In the genomic region with DNA sequence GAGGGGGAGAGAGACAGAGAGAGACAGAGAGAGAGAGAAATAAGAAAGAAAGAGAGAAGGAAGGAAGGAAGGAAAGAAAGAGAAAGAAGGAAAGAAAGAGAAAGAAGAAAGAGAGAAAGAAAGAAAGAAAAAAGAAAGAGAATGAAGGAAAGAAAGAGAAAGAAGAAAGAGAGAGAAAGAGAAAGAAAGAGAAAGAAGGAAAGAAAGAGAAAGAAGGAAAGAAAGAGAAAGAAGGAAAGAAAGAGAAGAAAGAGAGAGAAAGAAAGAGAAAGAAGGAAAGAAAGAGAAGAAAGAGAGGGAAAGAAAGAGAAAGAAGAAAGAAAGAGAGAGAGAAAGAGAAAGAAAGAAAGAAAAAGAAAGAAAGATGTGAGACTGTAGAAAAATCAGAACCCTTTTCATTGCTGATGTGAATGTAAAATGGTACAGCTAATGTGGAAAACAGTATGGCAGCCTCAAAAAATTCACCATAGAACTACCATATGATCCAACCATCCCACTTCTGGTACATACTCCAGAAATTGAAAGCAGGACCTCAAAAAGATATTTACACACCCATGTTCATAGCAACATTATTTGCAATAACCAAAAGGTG, we compare ENCODE assay signal across 3 cellular contexts.
TF ChIP-seq lines count a peak whose summit lies in the region.

No MANE protein-coding gene starts in this region.

TF ChIP-seq in HepG2, 621 proteins besides CTCF, POLR2A, EP300 and RAD21:
- 0 out of 2 replicates have a peak, but pooled peaks have one; percentile 57 for TF ChIP-seq ZNF512 (CRISPR knock-in tag; IDR thresholded peaks at IDR 0.05)
- no peak for TF ChIP-seq RORA (CRISPR knock-in tag; IDR thresholded peaks at IDR 0.05)
- TF ChIP-seq NFRKB (IDR thresholded peaks at IDR 0.05): 0 out of 2 replicates have a peak, but pooled peaks have one; percentile 24
TF ChIP-seq in HepG2: peak in this region for 2.

TF ChIP-seq in WTC11, 78 proteins besides CTCF, POLR2A, EP300 and RAD21:
- TF ChIP-seq ZNF138 (CRISPR knock-in tag; conservative IDR thresholded peaks at IDR 0.05) (no peak), TEAD1 (CRISPR knock-in tag; IDR thresholded peaks at IDR 0.05) (no peak), ZNF512 (CRISPR knock-in tag; IDR thresholded peaks at IDR 0.05; ENCODE audit: borderline replicate concordance) (peak; percentile 74; the same call in 1 of the 2 replicates)
- TF ChIP-seq, protein P1, sequence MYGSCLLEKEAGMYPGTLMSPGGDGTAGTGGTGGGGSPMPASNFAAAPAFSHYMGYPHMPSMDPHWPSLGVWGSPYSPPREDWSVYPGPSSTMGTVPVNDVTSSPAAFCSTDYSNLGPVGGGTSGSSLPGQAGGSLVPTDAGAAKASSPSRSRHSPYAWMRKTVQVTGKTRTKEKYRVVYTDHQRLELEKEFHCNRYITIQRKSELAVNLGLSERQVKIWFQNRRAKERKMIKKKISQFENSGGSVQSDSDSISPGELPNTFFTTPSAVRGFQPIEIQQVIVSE (CRISPR knock-in tag; IDR thresholded peaks at IDR 0.05; ENCODE audit: borderline replicate concordance): no peak

TF ChIP-seq in K562, 482 proteins besides CTCF, POLR2A, EP300 and RAD21:
- no peak for TF ChIP-seq ZNF57 (CRISPR knock-in tag; IDR thresholded peaks at IDR 0.05)
- no peak for TF ChIP-seq E4F1 (CRISPR knock-in tag; IDR thresholded peaks at IDR 0.05; ENCODE audit: borderline replicate concordance)
- TF ChIP-seq ZNF512 (tag; IDR thresholded peaks at IDR 0.05): peak; percentile 92
